Comparison of ENCODE assay signal across 8 cellular contexts in the genomic region with DNA sequence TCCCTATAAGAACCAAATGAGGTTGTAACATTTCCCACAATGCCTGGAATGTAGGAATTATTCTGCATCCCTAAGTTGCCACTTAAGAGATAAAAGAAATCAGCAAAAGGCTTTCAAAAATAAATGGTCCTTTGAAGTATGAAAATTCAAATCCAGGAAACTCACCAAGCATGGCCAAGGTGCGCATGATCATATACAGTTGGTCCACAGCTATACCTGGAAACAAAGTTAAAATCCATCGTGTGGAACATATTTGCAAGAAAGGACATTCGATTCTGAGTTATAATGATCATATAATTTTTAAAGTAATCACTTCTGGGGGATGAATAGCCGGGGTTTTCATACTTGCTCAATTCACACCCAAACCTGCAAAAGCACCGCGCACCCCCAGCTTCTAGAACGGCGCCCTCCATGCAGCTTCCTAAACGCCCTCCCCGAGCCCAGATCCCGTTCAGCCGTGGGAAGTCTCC. TPM values are rescaled to one million over a fixed set of nuclear protein-coding genes. Genes with fewer than 3 reads are reported as not detected.
DNase-seq lines count a peak whose midpoint lies in the region; ATAC-seq, FAIRE-seq and TF ChIP-seq lines count a peak whose summit lies in the region.

No MANE protein-coding gene starts in this region.

- TF ChIP-seq EP300 in HepG2 (IDR thresholded peaks at IDR 0.05; ENCODE audit: low read depth in 2 of 2, low read length in 2 of 2) (no peak), HepG2 (CRISPR knock-in tag; IDR thresholded peaks at IDR 0.05; ENCODE audit: borderline replicate concordance) (no peak)

- peaks cover 39% of the 10 kb centered on the region for H3K4me1 Mint-ChIP-seq in activated T-cell treated with anti-CD3 and anti-CD28 coated beads, Interleukin-2, amount 50 U/mL, for 72 hours (ENCODE audit: low read depth)

- intact Hi-C loops in adrenal gland (cut with DNase I) (loop anchor here in 1 of 2 donors (10.0 kb wide), 1 partner anchor 51 kb away; no protein-coding TSS in a partner anchor), HepG2 (cut with micrococcal nuclease; ENCODE audit: unreplicated experiment) (no loop called here), tibial artery (cut with DNase I; ENCODE audit: low total_unique reads) (no loop called here)

- no peaks in the 10 kb centered on the region for H3K9me3 Mint-ChIP-seq in activated T-cell treated with anti-CD3 and anti-CD28 coated beads, Interleukin-2, amount 50 U/mL, for 72 hours

- H3K9me3 ChIP-seq in adrenal gland (replicated peaks in 1 of 3) (no peaks in the 10 kb centered on the region), HepG2 (ENCODE audit: low read length) (no peaks in the 10 kb centered on the region), tibial artery (no peaks in the 10 kb centered on the region)

- H3K27ac Mint-ChIP-seq in activated T-cell treated with anti-CD3 and anti-CD28 coated beads, Interleukin-2, amount 50 U/mL, for 72 hours: peak overlapping the region; percentile 89

- CTCF ChIA-PET in HepG2 (lab: Yijun Ruan, JAX; ENCODE audit: low intra/inter-chr PET ratio, low total read pairs): no interaction called here

- no peaks in the 10 kb centered on the region for H3K27me3 Mint-ChIP-seq in activated T-cell treated with anti-CD3 and anti-CD28 coated beads, Interleukin-2, amount 50 U/mL, for 72 hours (ENCODE audit: low read depth)

- H4K20me1 ChIP-seq in HepG2 (ENCODE audit: insufficient read depth, low read length): no peaks in the 10 kb centered on the region

- no TSS peak for BruUV-seq in HepG2 (replicated peaks; lab: Mats Ljungman, UMichigan)

- H3K36me3 ChIP-seq in adrenal gland (replicated peaks in 1 of 2) (peaks cover 0 to 9% of the 10 kb centered on the region in 2 donors), HepG2 (replicated peaks in 1 of 2; ENCODE audit: control insufficient read depth in 1 of 2, insufficient read depth in 2 of 2, low read length in 2 of 2) (peaks cover 4 to 18% of the 10 kb centered on the region in 2 experiments; a peak in 4 of 5 replicates), tibial artery (peaks cover 11 to 23% (median 12%) of the 10 kb centered on the region in 3 donors)

- no peak for ATAC-seq in activated T-cell treated with anti-CD3 and anti-CD28 coated beads, Interleukin-2, amount 50 U/mL, for 72 hours (replicated peaks in 1 of 2)
- no peak for ATAC-seq in HepG2
- ATAC-seq in GM18502 (IDR thresholded peaks at IDR 0.05; ENCODE audit: poor library complexity, unreplicated experiment): no peak

- peak overlapping the region; percentile 90 to 93 for H3K4me3 Mint-ChIP-seq in activated T-cell treated with anti-CD3 and anti-CD28 coated beads, Interleukin-2, amount 50 U/mL, for 72 hours

- POLR2A ChIA-PET in HepG2 (lab: Yijun Ruan, JAX): interaction anchor here (0.8 kb wide), 2 partner anchors 10 to 22 kb away, joined by 3 read pairs; no protein-coding TSS in a partner anchor

- in situ Hi-C loops in HepG2 (cut with HindIII; ENCODE audit: extremely low pct_ligation_motif_present, low pct_unique_long_range_greater_than_20kb): loop anchor here (10.0 kb wide), 1 partner anchor 209 kb away; a partner anchor contains a TSS

- peak overlapping the region in 3 of 4 donors; percentile 50 to 84 (median 57) for H3K4me3 ChIP-seq in adrenal gland
- H3K4me3 ChIP-seq in HepG2 (replicated peaks in 1 of 3; ENCODE audit: insufficient read depth in 1 of 3, low read depth in 2 of 3, low read length in 3 of 3): peak overlapping the region; percentile 72 to 97 (median 92)
- H3K4me3 ChIP-seq in tibial artery: peak overlapping the region; percentile 71 to 89

- H2AFZ ChIP-seq in HepG2 (ENCODE audit: low read length): no peak overlapping the region

- peaks cover 4 to 25% of the 10 kb centered on the region in 2 donors for H3K4me1 ChIP-seq in adrenal gland (replicated peaks in 1 of 2)
- H3K4me1 ChIP-seq in HepG2 (ENCODE audit: insufficient read depth, low read length): peaks cover 52% of the 10 kb centered on the region
- H3K4me1 ChIP-seq in tibial artery: peaks cover 0 to 44% (median 35%) of the 10 kb centered on the region in 4 donors

- peaks cover 4 to 15% of the 10 kb centered on the region in 2 donors for H3K36me3 Mint-ChIP-seq in activated T-cell treated with anti-CD3 and anti-CD28 coated beads, Interleukin-2, amount 50 U/mL, for 72 hours (ENCODE audit: insufficient read depth in 2 of 2)

- no peak for TF ChIP-seq RAD21 in HepG2 (CRISPR knock-in tag; IDR thresholded peaks at IDR 0.05)

- peaks cover 15% of the 10 kb centered on the region for H3K79me2 ChIP-seq in HepG2 (ENCODE audit: insufficient read depth, low read length)

- TF ChIP-seq CTCF in adrenal gland (IDR thresholded peaks at IDR 0.05) (no peak), HepG2 (CRISPR knock-in tag; IDR thresholded peaks at IDR 0.05) (no peak), tibial artery (IDR thresholded peaks at IDR 0.05) (no peak)

- no peak for TF ChIP-seq POLR2A in adrenal gland (IDR thresholded peaks at IDR 0.05)
- TF ChIP-seq POLR2A in HepG2 (IDR thresholded peaks at IDR 0.05; ENCODE audit: insufficient read depth in 1 of 2, low read depth in 2 of 2, low read length in 2 of 2): no peak

- H3K27me3 ChIP-seq in adrenal gland (no peaks in the 10 kb centered on the region), HepG2 (ENCODE audit: control insufficient read depth in 1 of 2, insufficient read depth in 2 of 2, low read length in 2 of 2) (no peaks in the 10 kb centered on the region; a peak in 1 of 5 replicates), tibial artery (no peaks in the 10 kb centered on the region)

- no peak for DNase-seq in activated T-cell treated with anti-CD3 and anti-CD28 coated beads, Interleukin-2, amount 50 U/mL, for 72 hours
- DNase-seq in activated T-cell treated with anti-CD3 and anti-CD28 coated beads, Interleukin-2, amount 50 U/mL, for 48 hours: no peak
- DNase-seq in adrenal gland: peak in 1 of 7 donors; percentile 51
- no peak for DNase-seq in HepG2 (ENCODE audit: low spot score)
- no peak for DNase-seq in tibial artery
- DNase-seq in germinal center (ENCODE audit: low spot score): no peak
- DNase-seq in GOT3 (lab: John Stamatoyannopoulos, UW): no peak

- H3K9ac ChIP-seq in HepG2 (ENCODE audit: insufficient read depth, low read depth, low read length): peak overlapping the region; percentile 91

- FAIRE-seq in HepG2 (lab: Jason Lieb, UNC): no peak

- WGBS in adrenal gland, 4 donors: 5 to 11% (median 7%) methylated on average over 6 to 12 of the region's 12 CpGs
- 3% methylated on average over 9 of the region's 12 CpGs for WGBS in HepG2 (ENCODE audit: low lambda C conversion rate)

- H3K4me2 ChIP-seq in HepG2 (ENCODE audit: low read depth, low read length): peak overlapping the region; percentile 92

- H3K27ac ChIP-seq in adrenal gland (peak overlapping the region in 4 of 5 donors; percentile 33 to 92 (median 77)), HepG2 (ENCODE audit: extremely low read length, insufficient read depth, low read length) (peak overlapping the region; percentile 73), tibial artery (peak overlapping the region; percentile 82 to 86)

RNA-seq across cellular contexts. Expression of a gene that starts 0.5 kb away (rescaled TPM):
- 10 to 100 TPM; 42.3 to 59.3 TPM for total RNA-seq in activated T-cell treated with anti-CD3 and anti-CD28 coated beads, Interleukin-2, amount 50 U/mL, for 72 hours
- total RNA-seq in adrenal gland: 10 to 100 TPM; 38.5 to 87.1 (median 57.2) TPM
- 100 to 1,000 TPM in 2 of 3 donors, 10 to 100 TPM in 1; 54.3 to 254 (median 169) TPM for polyA plus RNA-seq in adrenal gland
- total RNA-seq in HepG2 (2016; rRNA removed; fragmentation: Illumina TruSeq; extraction: Trizol): 54.3 and 59.3 TPM in 2 replicates
- total RNA-seq in HepG2 (2016; cell fraction: cytosol; rRNA removed; fragmentation: Illumina TruSeq; extraction: Trizol; ENCODE audit: low read depth): 48.8 and 53.1 TPM in 2 replicates
- 55.5 and 59.7 TPM in 2 replicates for total RNA-seq in HepG2 (2016; cell fraction: insoluble cytoplasmic fraction; rRNA removed; fragmentation: Illumina TruSeq; extraction: Trizol)
- 58.9 and 63.9 TPM in 2 replicates for total RNA-seq in HepG2 (2016; cell fraction: membrane; rRNA removed; fragmentation: Illumina TruSeq; extraction: Trizol)
- total RNA-seq in HepG2 (2016; cell fraction: nucleus; rRNA removed; fragmentation: Illumina TruSeq; extraction: Trizol): 53.4 and 63.0 TPM in 2 replicates
- polyA plus RNA-seq in HepG2 (2011; rRNA removed): 41.1 and 41.7 TPM in 2 replicates
- polyA plus RNA-seq in HepG2 (2011; cell fraction: cytosol; rRNA removed): 28.6 and 35.9 TPM in 2 replicates
- polyA plus RNA-seq in HepG2 (2011; cell fraction: nucleus; rRNA removed): 164 and 213 TPM in 2 replicates
- 23.6 and 24.3 TPM in 2 replicates for polyA plus RNA-seq in HepG2 (2012)
- 51.4 and 54.6 TPM in 2 replicates for polyA plus RNA-seq in HepG2 (2016; cell fraction: cytosol; fragmentation: Illumina TruSeq; extraction: Trizol; ENCODE audit: low read depth)
- polyA plus RNA-seq in HepG2 (2016; cell fraction: insoluble cytoplasmic fraction; fragmentation: Illumina TruSeq; extraction: Trizol; ENCODE audit: low read depth): 53.7 and 56.0 TPM in 2 replicates
- polyA plus RNA-seq in HepG2 (2016; cell fraction: membrane; fragmentation: Illumina TruSeq; extraction: Trizol; ENCODE audit: low read depth): 55.8 and 58.6 TPM in 2 replicates
- 98.7 and 98.9 TPM in 2 replicates for polyA plus RNA-seq in HepG2 (2016; cell fraction: nucleus; fragmentation: Illumina TruSeq; extraction: Trizol; ENCODE audit: insufficient read depth, low read depth)
- polyA minus RNA-seq in HepG2 (2011; rRNA and poly(A)+ RNA removed; ENCODE audit: low replicate concordance): 31.3 and 59.3 TPM in 2 replicates
- polyA minus RNA-seq in HepG2 (2011; cell fraction: cytosol; rRNA and poly(A)+ RNA removed): 12.7 and 18.4 TPM in 2 replicates
- 74.3 and 83.8 TPM in 2 replicates for polyA minus RNA-seq in HepG2 (2011; cell fraction: nucleus; rRNA and poly(A)+ RNA removed)

RNA-seq across cellular contexts. Expression of a gene that starts 8.1 kb away (rescaled TPM):
- total RNA-seq in activated T-cell treated with anti-CD3 and anti-CD28 coated beads, Interleukin-2, amount 50 U/mL, for 72 hours: 10 to 100 TPM; 19.9 to 24.2 TPM
- 10 to 100 TPM in 4 of 8 donors, 1 to 10 TPM in 4; 7.2 to 28.6 (median 10.0) TPM for total RNA-seq in adrenal gland
- 1 to 10 TPM; 4.3 to 8.8 (median 8.8) TPM for polyA plus RNA-seq in adrenal gland
- 7.9 and 8.1 TPM in 2 replicates for total RNA-seq in HepG2 (2016; rRNA removed; fragmentation: Illumina TruSeq; extraction: Trizol)
- total RNA-seq in HepG2 (2016; cell fraction: cytosol; rRNA removed; fragmentation: Illumina TruSeq; extraction: Trizol; ENCODE audit: low read depth): 3.2 and 3.8 TPM in 2 replicates
- total RNA-seq in HepG2 (2016; cell fraction: insoluble cytoplasmic fraction; rRNA removed; fragmentation: Illumina TruSeq; extraction: Trizol): 6.1 and 7.1 TPM in 2 replicates
- 8.5 and 9.2 TPM in 2 replicates for total RNA-seq in HepG2 (2016; cell fraction: membrane; rRNA removed; fragmentation: Illumina TruSeq; extraction: Trizol)
- total RNA-seq in HepG2 (2016; cell fraction: nucleus; rRNA removed; fragmentation: Illumina TruSeq; extraction: Trizol): 6.1 and 6.4 TPM in 2 replicates
- 13.6 and 16.1 TPM in 2 replicates for polyA plus RNA-seq in HepG2 (2011; rRNA removed)
- 14.0 and 27.3 TPM in 2 replicates for polyA plus RNA-seq in HepG2 (2011; cell fraction: cytosol; rRNA removed)
- polyA plus RNA-seq in HepG2 (2011; cell fraction: nucleus; rRNA removed): 13.0 and 17.3 TPM in 2 replicates
- polyA plus RNA-seq in HepG2 (2012): 6.5 and 7.4 TPM in 2 replicates
- polyA plus RNA-seq in HepG2 (2016; cell fraction: cytosol; fragmentation: Illumina TruSeq; extraction: Trizol; ENCODE audit: low read depth): 6.7 and 6.9 TPM in 2 replicates
- polyA plus RNA-seq in HepG2 (2016; cell fraction: insoluble cytoplasmic fraction; fragmentation: Illumina TruSeq; extraction: Trizol; ENCODE audit: low read depth): 15.1 and 17.1 TPM in 2 replicates
- polyA plus RNA-seq in HepG2 (2016; cell fraction: membrane; fragmentation: Illumina TruSeq; extraction: Trizol; ENCODE audit: low read depth): 12.7 and 14.0 TPM in 2 replicates
- polyA plus RNA-seq in HepG2 (2016; cell fraction: nucleus; fragmentation: Illumina TruSeq; extraction: Trizol; ENCODE audit: insufficient read depth, low read depth): 15.2 and 17.6 TPM in 2 replicates
- 11.5 and 18.2 TPM in 2 replicates for polyA minus RNA-seq in HepG2 (2011; rRNA and poly(A)+ RNA removed; ENCODE audit: low replicate concordance)
- 12.1 and 16.0 TPM in 2 replicates for polyA minus RNA-seq in HepG2 (2011; cell fraction: cytosol; rRNA and poly(A)+ RNA removed)
- 7.1 TPM in 2 replicates for polyA minus RNA-seq in HepG2 (2011; cell fraction: nucleus; rRNA and poly(A)+ RNA removed)
